ENCODE assay signal across 24 cellular contexts in the genomic region with DNA sequence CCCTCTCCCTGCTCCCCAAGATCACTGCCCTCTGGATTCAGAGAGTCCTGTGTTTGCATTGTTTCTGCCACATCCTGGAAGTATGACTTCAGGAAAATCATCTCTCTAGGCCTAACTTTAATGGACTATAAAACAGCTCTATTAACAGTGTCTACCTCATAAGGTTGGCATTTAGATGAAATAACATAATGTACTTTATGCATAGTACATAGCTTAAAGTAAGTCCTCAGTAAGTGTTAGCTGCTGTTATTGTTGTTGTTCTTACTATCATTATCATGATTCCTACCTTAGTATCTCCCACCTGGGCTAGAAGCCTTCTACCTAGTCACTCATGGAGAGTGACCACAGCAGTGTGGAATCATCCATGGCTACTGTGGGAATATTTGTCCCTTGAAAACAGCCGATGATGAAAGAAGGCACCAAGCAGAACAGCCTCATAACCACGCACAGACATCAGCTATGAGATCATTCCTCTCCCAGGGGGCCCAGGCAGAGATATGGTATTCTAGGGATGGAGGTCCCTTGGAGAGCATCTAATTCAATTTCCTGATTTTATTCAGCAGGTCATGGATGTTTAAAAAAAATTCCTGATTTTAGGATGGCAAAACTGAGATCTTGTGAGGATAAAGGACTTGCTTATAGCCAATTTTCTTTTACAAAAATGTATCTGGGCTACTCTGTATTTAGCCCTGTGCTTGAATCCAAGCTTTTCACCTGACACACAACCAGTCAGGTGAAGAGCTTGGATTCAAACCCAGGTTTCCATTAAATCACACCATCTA. TPM values are rescaled to one million over a fixed set of nuclear protein-coding genes. Genes with fewer than 3 reads are reported as not detected.
DNase-seq lines count a peak whose midpoint lies in the region; FAIRE-seq and TF ChIP-seq lines count a peak whose summit lies in the region.
"Had no signal": no experiment of that assay in that cellular context is flagged by ENCODE, and none has a peak within 500 bp of the region (broad histone marks: within the 10 kb centered on the region; RNA-seq: fewer than 3 reads in every experiment).

No MANE protein-coding gene starts in this region.

- H3K9me3 ChIP-seq in right atrium auricular region, result no peaks in the 10 kb centered on the region
- no peaks in the 10 kb centered on the region for H3K9me3 ChIP-seq in mesenchymal stem cell (ENCODE audit: control insufficient read depth, low read length)
- H3K9me3 ChIP-seq: upper lobe of right lung had no signal

- H3K4ac ChIP-seq in mesenchymal stem cell (ENCODE audit: low read depth in 1 of 2, low read length in 2 of 2), result no peak overlapping the region

- H3K9ac ChIP-seq in mesenchymal stem cell (ENCODE audit: low read length), result no peak overlapping the region

- H3K27ac ChIP-seq in right atrium auricular region, result peak overlapping the region; percentile 97 to 98
- H3K27ac ChIP-seq in mesenchymal stem cell (ENCODE audit: low read length, poor library complexity, severe bottlenecking), result no peak overlapping the region
- H3K27ac ChIP-seq: upper lobe of right lung had no signal

- H4K91ac ChIP-seq in mesenchymal stem cell (ENCODE audit: low read length), result no peak overlapping the region

- no peak overlapping the region for H3K14ac ChIP-seq in mesenchymal stem cell (ENCODE audit: low read length in 2 of 2)

- H2BK12ac ChIP-seq in mesenchymal stem cell (ENCODE audit: low read length in 2 of 2), result no peak overlapping the region

- H2BK120ac ChIP-seq in mesenchymal stem cell (ENCODE audit: low read depth, low read length), result no peak overlapping the region

- no peaks in the 10 kb centered on the region for H3K36me3 ChIP-seq in right atrium auricular region
- no peaks in the 10 kb centered on the region for H3K36me3 ChIP-seq in bronchial epithelial cell (ENCODE audit: control insufficient read depth, insufficient read depth, low read length)
- H3K36me3 ChIP-seq in mesenchymal stem cell (ENCODE audit: control insufficient read depth in 1 of 2, insufficient read depth in 2 of 2, low read depth in 1 of 2, low read length in 2 of 2), result no peaks in the 10 kb centered on the region
- H3K36me3 ChIP-seq: upper lobe of right lung had no signal

- H4K8ac ChIP-seq in mesenchymal stem cell (ENCODE audit: low read length), result no peak overlapping the region

- no peak overlapping the region for H2BK5ac ChIP-seq in mesenchymal stem cell (ENCODE audit: low read depth, low read length, poor library complexity, severe bottlenecking)

- no peak overlapping the region for H2AK5ac ChIP-seq in mesenchymal stem cell (ENCODE audit: low read length, severe bottlenecking)

- peaks cover 1% of the 10 kb centered on the region for H3K79me1 ChIP-seq in mesenchymal stem cell (replicated peaks; ENCODE audit: low read length, poor library complexity, severe bottlenecking)

- H3K4me3 ChIP-seq in right atrium auricular region (peak overlapping the region; percentile 44 to 51), bronchial epithelial cell (ENCODE audit: low read depth, low read length) (no peak overlapping the region), mesenchymal stem cell (ENCODE audit: insufficient read depth in 1 of 2, low read depth in 1 of 2, low read length in 2 of 2) (no peak overlapping the region)
- H3K4me3 ChIP-seq: upper lobe of right lung had no signal

- DNase-seq in right atrium auricular region (ENCODE audit: low spot score), result no peak
- DNase-seq in cardiac septum (ENCODE audit: low spot score), result no peak
- peak; percentile 33 for DNase-seq in bronchial epithelial cell (ENCODE audit: low read depth)
- DNase-seq in mesenchymal stem cell, result peak; percentile 41
- DNase-seq in NCI-H146 (lab: John Stamatoyannopoulos, UW), result no peak
- DNase-seq in DMS53 (lab: John Stamatoyannopoulos, UW), result no peak
- DNase-seq in NCI-H748 (lab: John Stamatoyannopoulos, UW; ENCODE audit: unreplicated experiment), result no peak
- no peak for DNase-seq in SHP77 treated with DMSO at 0.1 percent for 48 hours (lab: John Stamatoyannopoulos, UW)
- DNase-seq: activated CD4-positive, alpha-beta T cell treated with anti-CD3 and anti-CD28 coated beads for 4 hours; activated CD8-positive, alpha-beta memory T cell treated with anti-CD3 and anti-CD28 coated beads, Interleukin-2, amount 50 U/mL, for 4 hours; activated gamma-delta T cell; aorta; CD8-positive, alpha-beta T cell; EL; HCEC 1CT; immature natural killer cell; Karpas-422; NCI-H187 treated with DMSO at 0.1 percent for 48 hours; NCI-H510A; stimulated activated CD4-positive, alpha-beta T cell treated with anti-CD3 and anti-CD28 coated beads, Interleukin-15, amount 100 ng/mL, for 24 hours; T-helper 9 cell; upper lobe of right lung had no signal

- TF ChIP-seq CTCF in right atrium auricular region (IDR thresholded peaks at IDR 0.05) (no peak), bronchial epithelial cell (IDR thresholded peaks at IDR 0.05; ENCODE audit: insufficient read depth, low read length, severe bottlenecking) (no peak)

- no peak overlapping the region for H2AFZ ChIP-seq in mesenchymal stem cell (ENCODE audit: low read depth, low read length)

- FAIRE-seq in bronchial epithelial cell (lab: Jason Lieb, UNC), result no peak

- no peak overlapping the region for H3K23ac ChIP-seq in mesenchymal stem cell (ENCODE audit: low read length in 2 of 2)

- 100% methylated on average over 1 of the region's 2 CpGs for WGBS in mesenchymal stem cell

- H2BK15ac ChIP-seq in mesenchymal stem cell (ENCODE audit: low read depth, poor library complexity, severe bottlenecking), result no peak overlapping the region

- H3K4me2 ChIP-seq in mesenchymal stem cell (ENCODE audit: low read length, poor library complexity, severe bottlenecking), result no peak overlapping the region

- H3K27me3 ChIP-seq in right atrium auricular region (no peaks in the 10 kb centered on the region), bronchial epithelial cell (ENCODE audit: control insufficient read depth, insufficient read depth, low read length) (no peaks in the 10 kb centered on the region), mesenchymal stem cell (ENCODE audit: control insufficient read depth in 1 of 2, insufficient read depth in 1 of 2, low read length in 2 of 2) (peaks cover 16 to 30% of the 10 kb centered on the region in 2 experiments)
- H3K27me3 ChIP-seq: upper lobe of right lung had no signal

- H3K4me1 ChIP-seq in right atrium auricular region (peaks cover 0 to 37% of the 10 kb centered on the region in 2 donors), mesenchymal stem cell (ENCODE audit: control insufficient read depth, insufficient read depth, low read depth, low read length) (peaks cover 2% of the 10 kb centered on the region)

- intact Hi-C loops in cardiac septum (cut with DNase I), result no loop called here

- no peak overlapping the region for H3K18ac ChIP-seq in mesenchymal stem cell (ENCODE audit: low read depth in 1 of 2, low read length in 2 of 2)

RNA-seq across cellular contexts. Expression of gene FSD2, which starts 1.9 kb away (rescaled TPM):
- total RNA-seq in right atrium auricular region (10 to 100 TPM in 1 of 2 donors, 1 to 10 TPM in 1; 9.0 to 58.8 TPM), cardiac septum (48.7 TPM), bronchial epithelial cell (not detected in 2 replicates)
- not detected for polyA plus RNA-seq in mesenchymal stem cell (2013, experiment 1 of 2)
- polyA plus RNA-seq in mesenchymal stem cell (2013, experiment 2 of 2), result 0.01 TPM
- total RNA-seq: A673; aorta; CD8-positive, alpha-beta T cell; pulmonary artery endothelial cell; upper lobe of right lung had no signal
- polyA plus RNA-seq: immature natural killer cell had no signal

RNA-seq across cellular contexts. Expression of gene WHAMM, which starts 5.4 kb away (rescaled TPM):
- total RNA-seq in right atrium auricular region (1 to 10 TPM; 5.2 to 6.7 TPM), cardiac septum (7.2 TPM), bronchial epithelial cell (3.2 and 4.0 TPM in 2 replicates)
- polyA plus RNA-seq in mesenchymal stem cell (2013, experiment 1 of 2), result 9.4 TPM
- polyA plus RNA-seq in mesenchymal stem cell (2013, experiment 2 of 2), result 9.8 TPM

Comparison
In these comparisons a context has a peak if more than half of its experiments do, and no peak if none do; other contexts are left out.
1. DNase-seq: peak in bronchial epithelial cell (single experiment) and mesenchymal stem cell (single experiment); none in right atrium auricular region (single experiment), cardiac septum (single experiment), NCI-H146 (single experiment), DMS53 (single experiment), NCI-H748 (single experiment) and SHP77 treated with DMSO at 0.1 percent for 48 hours (single experiment).
2. H3K4me3 ChIP-seq: peak in right atrium auricular region (2 of 2); none in bronchial epithelial cell (single experiment) and mesenchymal stem cell (0 of 2).
3. RNA of gene FSD2, which starts 1.9 kb away (total RNA-seq): 9.0 to 58.8 TPM in right atrium auricular region and 48.7 TPM in cardiac septum (single experiment); not detected in bronchial epithelial cell; every median in the first group is over 10 times any median in the second.